ENCODE assay signal across 24 cellular contexts in genomic region chr7:46029111-46029704, GRCh38.
A peak's percentile ranks its signal among the peaks of the same experiment; 100 is the strongest.
DNase-seq lines count a peak whose midpoint lies in the region; ATAC-seq and TF ChIP-seq lines count a peak whose summit lies in the region.
"Had no signal": no experiment of that assay in that cellular context is flagged by ENCODE, and none has a peak within 500 bp of the region (broad histone marks: within the 10 kb centered on the region; RNA-seq: fewer than 3 reads in every experiment).

No MANE protein-coding gene starts in this region.

- H3K27ac ChIP-seq in KMS-11 (peak overlapping the region; percentile 60), mesendoderm (ENCODE audit: low read depth, low read length) (peak overlapping the region; percentile 25)
- H3K27ac ChIP-seq: RWPE1 had no signal

- intact Hi-C loops in Caco-2 (cut with micrococcal nuclease; ENCODE audit: unreplicated experiment): loop anchor here (10.0 kb wide), 1 partner anchor 116 kb away; no protein-coding TSS in a partner anchor

- H3K79me2 ChIP-seq in KMS-11 (ENCODE audit: insufficient read depth, low read depth) (no peaks in the 10 kb centered on the region), mesendoderm (ENCODE audit: control insufficient read depth, insufficient read depth, low read length) (no peaks in the 10 kb centered on the region)

- H3K36me3 ChIP-seq in Caco-2 (ENCODE audit: control insufficient read depth, insufficient read depth, low read length) (no peaks in the 10 kb centered on the region), KMS-11 (ENCODE audit: insufficient read depth) (no peaks in the 10 kb centered on the region), mesendoderm (ENCODE audit: control insufficient read depth, insufficient read depth, low read length) (no peaks in the 10 kb centered on the region)

- H3K9ac ChIP-seq in KMS-11 (no peak overlapping the region), mesendoderm (ENCODE audit: low read length) (no peak overlapping the region)

- H2AFZ ChIP-seq in KMS-11 (ENCODE audit: low read depth): peak overlapping the region; percentile 38

- H3K9me3 ChIP-seq in Caco-2: no peaks in the 10 kb centered on the region

- H3K4me3 ChIP-seq in Caco-2 (ENCODE audit: low read depth, low read length) (no peak overlapping the region), KMS-11 (IDR thresholded peaks at IDR 0.05; ENCODE audit: insufficient read depth, low read depth, low read length) (no peak overlapping the region), choroid plexus epithelial cell (ENCODE audit: low read depth, low read length) (no peak overlapping the region), mesendoderm (ENCODE audit: low read length) (no peak overlapping the region)

- H4K20me1 ChIP-seq in KMS-11 (ENCODE audit: insufficient read depth): no peaks in the 10 kb centered on the region

- no peak overlapping the region for H3K4ac ChIP-seq in mesendoderm (ENCODE audit: low read depth, low read length)

- TF ChIP-seq CTCF in Caco-2 (IDR thresholded peaks at IDR 0.05; ENCODE audit: insufficient read depth in 1 of 2, low read depth in 1 of 2, low read length in 1 of 2, severe bottlenecking in 1 of 2, unreplicated experiment in 1 of 2): no peak
- no peak for TF ChIP-seq CTCF in KMS-11 (conservative IDR thresholded peaks at IDR 0.05; ENCODE audit: low read depth, low read length)
- no peak for TF ChIP-seq CTCF in choroid plexus epithelial cell (conservative IDR thresholded peaks at IDR 0.05; ENCODE audit: low read depth, low read length)

- H3K27me3 ChIP-seq in Caco-2 (replicated peaks; ENCODE audit: control insufficient read depth, insufficient read depth, low read length) (no peaks in the 10 kb centered on the region), KMS-11 (ENCODE audit: insufficient read depth, low read depth) (no peaks in the 10 kb centered on the region), mesendoderm (ENCODE audit: insufficient read depth, low read length, poor library complexity) (no peaks in the 10 kb centered on the region)

- no peaks in the 10 kb centered on the region for H3K9me3 Mint-ChIP-seq in Caco-2 (ENCODE audit: unreplicated experiment)

- H3K4me2 ChIP-seq in KMS-11 (no peak overlapping the region; the same call in 1 of the 2 replicates), mesendoderm (ENCODE audit: low read length) (no peak overlapping the region)

- no peak overlapping the region for H2BK15ac ChIP-seq in mesendoderm (replicated peaks; ENCODE audit: low read depth)

- H4K5ac ChIP-seq in mesendoderm (ENCODE audit: low read length): no peak overlapping the region

- BruUV-seq in Caco-2 (replicated peaks; lab: Mats Ljungman, UMichigan): no TSS peak

- H3K4me3 Mint-ChIP-seq in Caco-2 (ENCODE audit: unreplicated experiment): no peak overlapping the region
- H3K4me3 Mint-ChIP-seq: CD14-positive monocyte had no signal

- peak overlapping the region; percentile 39 for H3K27ac Mint-ChIP-seq in Caco-2 (ENCODE audit: unreplicated experiment)
- H3K27ac Mint-ChIP-seq: CD14-positive monocyte had no signal

- no peaks in the 10 kb centered on the region for H3K36me3 Mint-ChIP-seq in Caco-2 (ENCODE audit: insufficient read depth, unreplicated experiment)
- H3K36me3 Mint-ChIP-seq: CD14-positive monocyte had no signal

- ATAC-seq in GM21515 (IDR thresholded peaks at IDR 0.05; ENCODE audit: unreplicated experiment): no peak
- ATAC-seq: HepG2, PC-3 had no signal

- no peak overlapping the region for H3K18ac ChIP-seq in mesendoderm (ENCODE audit: low read length)

- peak overlapping the region; percentile 25 for H3K56ac ChIP-seq in mesendoderm (ENCODE audit: low read length)

- no peaks in the 10 kb centered on the region for H3K79me1 ChIP-seq in mesendoderm (ENCODE audit: low read length)

- no peak overlapping the region for H2BK120ac ChIP-seq in mesendoderm (ENCODE audit: low read depth, low read length)

- no CpG with 5 or more reads among the region's 2 CpGs for WGBS in mesendoderm (ENCODE audit: extremely low coverage, insufficient coverage, low lambda C conversion rate)

- H3K4me1 Mint-ChIP-seq in Caco-2 (ENCODE audit: low read depth, unreplicated experiment): peaks cover 8% of the 10 kb centered on the region
- H3K4me1 Mint-ChIP-seq: CD14-positive monocyte had no signal

- no peak overlapping the region for H3K23ac ChIP-seq in mesendoderm (ENCODE audit: low read length)

- peak; percentile 28 to 51 for DNase-seq in Caco-2
- DNase-seq in choroid plexus epithelial cell (ENCODE audit: low read depth): peak; percentile 21
- peak; percentile 79 for DNase-seq in mesendoderm
- no peak for DNase-seq in NCI-H2081 treated with DMSO at 0.1 percent for 48 hours (lab: John Stamatoyannopoulos, UW)
- DNase-seq in MV-4-11 (lab: John Stamatoyannopoulos, UW): no peak
- DNase-seq in EL: no peak
- DNase-seq: 8988T, DMS79 treated with DMSO at 0.1 percent for 48 hours, GF-D8, GOT3, KG1, NCI-H1048, NCI-H1436 treated with DMSO at 0.1 percent for 48 hours, NCI-H2029, NCI-H2171 treated with DMSO at 0.1 percent for 48 hours, NCI-H446 treated with DMSO at 0.1 percent for 48 hours, NCI-H748 treated with DMSO at 0.1 percent for 48 hours, PC-3, SIG-M5 had no signal

- H3K27me3 Mint-ChIP-seq in Caco-2 (ENCODE audit: insufficient read depth, unreplicated experiment): no peaks in the 10 kb centered on the region

- no peak overlapping the region for H4K8ac ChIP-seq in mesendoderm (ENCODE audit: low read depth, low read length)

- no peak overlapping the region for H2AK5ac ChIP-seq in mesendoderm (ENCODE audit: low read length)

- H3K4me1 ChIP-seq in Caco-2 (peaks cover 14% of the 10 kb centered on the region), KMS-11 (ENCODE audit: low read depth, poor library complexity, severe bottlenecking) (peaks cover 41% of the 10 kb centered on the region), mesendoderm (ENCODE audit: control insufficient read depth, low read depth, low read length) (no peaks in the 10 kb centered on the region)

- CTCF ChIA-PET in Caco-2 (lab: Charles Lee): no interaction called here

- POLR2A ChIA-PET in Caco-2 (lab: Charles Lee): no interaction called here

- no peak overlapping the region for H2BK5ac ChIP-seq in mesendoderm (ENCODE audit: low read length)

Comparison
In these comparisons a context has a peak if more than half of its experiments do, and no peak if none do; other contexts are left out.
1. DNase-seq: peak in Caco-2 (2 of 2), choroid plexus epithelial cell (single experiment) and mesendoderm (single experiment); none in NCI-H2081 treated with DMSO at 0.1 percent for 48 hours (single experiment), MV-4-11 (single experiment) and EL (single experiment).